In the genomic region with DNA sequence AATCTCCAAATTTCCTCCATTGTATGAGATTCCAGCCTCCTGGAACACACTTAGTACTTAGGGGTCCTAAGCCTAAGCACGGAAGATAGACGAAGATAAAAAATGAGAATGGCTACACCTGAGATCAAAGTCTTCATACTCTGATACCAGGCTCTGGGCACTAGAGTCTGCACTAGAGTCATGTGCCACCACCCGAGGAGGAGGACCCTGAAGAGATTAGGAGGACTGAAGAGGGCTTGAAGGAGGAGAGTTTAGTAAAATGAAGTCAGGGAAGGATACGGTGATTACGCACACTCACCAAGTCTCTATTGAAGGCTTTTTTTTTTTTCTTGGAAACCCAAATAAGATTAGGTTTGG, we compare ENCODE assay signal across 8 cellular contexts. TPM values are rescaled to one million over a fixed set of nuclear protein-coding genes. Genes with fewer than 3 reads are reported as not detected.
DNase-seq lines count a peak whose midpoint lies in the region; ATAC-seq and TF ChIP-seq lines count a peak whose summit lies in the region.

No MANE protein-coding gene starts in this region.

- peak overlapping the region; percentile 73 to 96 (median 91) for H3K27ac ChIP-seq in body of pancreas

- H3K36me3 ChIP-seq in body of pancreas (replicated peaks in 1 of 2; ENCODE audit: insufficient read depth in 1 of 2, low read depth in 2 of 2) (no peaks in the 10 kb centered on the region), mucosa of descending colon (ENCODE audit: low read depth) (no peaks in the 10 kb centered on the region)

- H3K9me3 ChIP-seq in body of pancreas (no peaks in the 10 kb centered on the region), mucosa of descending colon (no peaks in the 10 kb centered on the region)

- DNase-seq in stimulated activated naive CD8-positive, alpha-beta T cell treated with anti-CD3 and anti-CD28 coated beads, Interleukin-15, Interleukin-2, amounts not matched to agents 100 U/mL and 50 U/mL, for 24 hours = no peak
- no peak for DNase-seq in body of pancreas
- DNase-seq in mucosa of descending colon = no peak
- no peak for DNase-seq in HK-2 (ENCODE audit: unreplicated experiment)
- DNase-seq in stimulated activated CD4-positive, alpha-beta T cell treated with anti-CD3 and anti-CD28 coated beads, Interleukin-15, amount 100 ng/mL, for 24 hours = no peak

- H3K27me3 Mint-ChIP-seq in stimulated activated naive CD8-positive, alpha-beta T cell treated with anti-CD3 and anti-CD28 coated beads, Interleukin-15, Interleukin-2, amounts not matched to agents 100 ng/mL and 50 ng/mL, for 24 hours = no peaks in the 10 kb centered on the region

- no peak for TF ChIP-seq POLR2A in body of pancreas (IDR thresholded peaks at IDR 0.05)

- H3K4me3 ChIP-seq in body of pancreas (no peak overlapping the region), mucosa of descending colon (no peak overlapping the region)

- no peaks in the 10 kb centered on the region for H3K27me3 ChIP-seq in body of pancreas

- WGBS in body of pancreas, 2 donors = 52 to 56% methylated on average over 5 of the region's 5 CpGs

- H3K9me3 Mint-ChIP-seq in stimulated activated naive CD8-positive, alpha-beta T cell treated with anti-CD3 and anti-CD28 coated beads, Interleukin-15, Interleukin-2, amounts not matched to agents 100 ng/mL and 50 ng/mL, for 24 hours = no peaks in the 10 kb centered on the region

- peak overlapping the region; percentile 100 for H3K27ac Mint-ChIP-seq in stimulated activated naive CD8-positive, alpha-beta T cell treated with anti-CD3 and anti-CD28 coated beads, Interleukin-15, Interleukin-2, amounts not matched to agents 100 ng/mL and 50 ng/mL, for 24 hours

- TF ChIP-seq CTCF in body of pancreas (IDR thresholded peaks at IDR 0.05) (no peak), mucosa of descending colon (IDR thresholded peaks at IDR 0.05) (no peak)

- peak overlapping the region; percentile 94 for H3K4me3 Mint-ChIP-seq in stimulated activated naive CD8-positive, alpha-beta T cell treated with anti-CD3 and anti-CD28 coated beads, Interleukin-15, Interleukin-2, amounts not matched to agents 100 ng/mL and 50 ng/mL, for 24 hours

- intact Hi-C loops in body of pancreas (cut with DNase I) = no loop called here
- intact Hi-C loops in mucosa of descending colon (cut with DNase I, micrococcal nuclease) = no loop called here

- peaks cover 38% of the 10 kb centered on the region for H3K4me1 Mint-ChIP-seq in stimulated activated naive CD8-positive, alpha-beta T cell treated with anti-CD3 and anti-CD28 coated beads, Interleukin-15, Interleukin-2, amounts not matched to agents 100 ng/mL and 50 ng/mL, for 24 hours (ENCODE audit: low read depth)

- H3K36me3 Mint-ChIP-seq in stimulated activated naive CD8-positive, alpha-beta T cell treated with anti-CD3 and anti-CD28 coated beads, Interleukin-15, Interleukin-2, amounts not matched to agents 100 ng/mL and 50 ng/mL, for 24 hours (ENCODE audit: low read depth) = no peaks in the 10 kb centered on the region

- H3K4me1 ChIP-seq in body of pancreas (peaks cover 14% of the 10 kb centered on the region), mucosa of descending colon (ENCODE audit: low read depth) (peaks cover 15% of the 10 kb centered on the region)

- ATAC-seq in stimulated activated naive CD8-positive, alpha-beta T cell treated with anti-CD3 and anti-CD28 coated beads, Interleukin-15, Interleukin-2, amounts not matched to agents 100 U/mL and 50 U/mL, for 24 hours = no peak
- ATAC-seq in body of pancreas = no peak
- ATAC-seq in mucosa of descending colon = peak; percentile 0
- ATAC-seq in HG03280 (IDR thresholded peaks at IDR 0.05; ENCODE audit: unreplicated experiment) = no peak
- no peak for ATAC-seq in HG02870 (IDR thresholded peaks at IDR 0.05; ENCODE audit: unreplicated experiment)

RNA-seq across cellular contexts. Expression of a gene that starts 0.6 kb away (rescaled TPM):
- total RNA-seq in body of pancreas (10 to 100 TPM in 1 of 2 donors, not detected in 1; 18.9 TPM), mucosa of descending colon (1 to 10 TPM; 3.0 to 4.5 (median 3.4) TPM)

RNA-seq across cellular contexts. Expression of a gene that starts 9.6 kb away (rescaled TPM):
- total RNA-seq in body of pancreas (1 to 10 TPM in 1 of 2 donors, under 1 TPM in 1; 0.52 to 1.3 TPM), mucosa of descending colon (under 1 TPM; 0.58 to 0.98 (median 0.94) TPM)

RNA-seq across cellular contexts. Expression of a gene that starts 14.7 kb away (rescaled TPM):
- total RNA-seq in body of pancreas (10 to 100 TPM in 1 of 2 donors, not detected in 1; 12.2 TPM), mucosa of descending colon (10 to 100 TPM in 2 of 3 donors, 1 to 10 TPM in 1; 5.6 to 23.7 (median 10.2) TPM)

RNA-seq across cellular contexts. Expression of a gene that starts 21.4 kb away (rescaled TPM):
- total RNA-seq in body of pancreas (under 1 TPM; 0.66 to 0.78 TPM), mucosa of descending colon (1 to 10 TPM; 2.5 to 9.0 (median 5.1) TPM)

RNA-seq across cellular contexts. Expression of a gene that starts 34.9 kb away (rescaled TPM):
- total RNA-seq in body of pancreas = 1 to 10 TPM; 1.6 to 3.0 TPM
- total RNA-seq in mucosa of descending colon = 10 to 100 TPM in 1 of 3 donors, 1 to 10 TPM in 2; 4.2 to 10.3 (median 5.1) TPM
